8 cellular contexts compared by ENCODE assay signal in genomic region chr2:226118471-226119429, GRCh38.
DNase-seq lines count a peak whose midpoint lies in the region; ATAC-seq lines count a peak whose summit lies in the region.

No MANE protein-coding gene starts in this region.

- no peaks in the 10 kb centered on the region for H3K36me3 ChIP-seq in neuronal stem cell (replicated peaks in 1 of 2; ENCODE audit: control insufficient read depth in 2 of 2, insufficient read depth in 2 of 2, low read length in 2 of 2)

- H3K9me3 ChIP-seq in neuronal stem cell (replicated peaks in 1 of 2; ENCODE audit: control insufficient read depth in 2 of 2, insufficient read depth in 1 of 2, low read depth in 1 of 2, low read length in 2 of 2) = no peaks in the 10 kb centered on the region

- H3K4me3 ChIP-seq in neuronal stem cell (ENCODE audit: low read length in 2 of 2) = no peak overlapping the region

- H3K9ac ChIP-seq in neuronal stem cell (ENCODE audit: low read depth, low read length, poor library complexity) = no peak overlapping the region

- H3K27ac ChIP-seq in epithelial cell of prostate (peak overlapping the region; percentile 93), neuronal stem cell (replicated peaks; ENCODE audit: low read length) (no peak overlapping the region)

- H3K27me3 ChIP-seq in neuronal stem cell (ENCODE audit: control insufficient read depth in 3 of 3, insufficient read depth in 3 of 3, low read depth in 1 of 3, low read length in 3 of 3) = no peaks in the 10 kb centered on the region

- no peaks in the 10 kb centered on the region for H3K27me3 Mint-ChIP-seq in stimulated activated naive B cell treated with anti-CD40 and anti-IgM and Interleukin-4, amounts not matched to agents 10 μg/mL and 1 μg/mL and 100 μg/mL, for 72 hours

- H2BK15ac ChIP-seq in neuronal stem cell (ENCODE audit: low read length) = no peak overlapping the region

- no peaks in the 10 kb centered on the region for H3K79me1 ChIP-seq in neuronal stem cell (ENCODE audit: low read depth, low read length)

- H4K91ac ChIP-seq in neuronal stem cell (ENCODE audit: low read depth, low read length, poor library complexity) = no peak overlapping the region

- H3K27ac Mint-ChIP-seq in stimulated activated naive B cell treated with anti-CD40 and anti-IgM and Interleukin-4, amounts not matched to agents 10 μg/mL and 1 μg/mL and 100 μg/mL, for 72 hours = no peak overlapping the region

- no peak overlapping the region for H2BK12ac ChIP-seq in neuronal stem cell (ENCODE audit: low read length)

- no peak overlapping the region for H2BK5ac ChIP-seq in neuronal stem cell (ENCODE audit: low read length)

- H2BK120ac ChIP-seq in neuronal stem cell (ENCODE audit: low read depth, low read length) = no peak overlapping the region

- peak; percentile 69 for DNase-seq in AG20443 (ENCODE audit: low spot score)
- DNase-seq in NOMO-1 treated with dmso at 0.1 percent for 144 hours (lab: John Stamatoyannopoulos, UW; ENCODE audit: unreplicated experiment) = peak; percentile 80
- DNase-seq in epithelial cell of prostate (ENCODE audit: low read depth, low spot score) = peak; percentile 87
- DNase-seq in neuronal stem cell (ENCODE audit: low spot score) = no peak
- no peak for DNase-seq in DMS 273 (lab: John Stamatoyannopoulos, UW; ENCODE audit: unreplicated experiment)
- DNase-seq in stimulated activated naive B cell treated with anti-CD40 and anti-IgM and Interleukin-4, amounts not matched to agents 10 μg/mL and 1 μg/mL and 100 μg/mL, for 72 hours = no peak
- DNase-seq in cerebellar cortex (ENCODE audit: low spot score) = no peak

- H3K4me3 Mint-ChIP-seq in stimulated activated naive B cell treated with anti-CD40 and anti-IgM and Interleukin-4, amounts not matched to agents 10 μg/mL and 1 μg/mL and 100 μg/mL, for 72 hours = no peak overlapping the region

- no peak overlapping the region for H3K23ac ChIP-seq in neuronal stem cell (ENCODE audit: low read depth, low read length, poor library complexity)

- H2AK5ac ChIP-seq in neuronal stem cell (ENCODE audit: low read depth, low read length) = no peak overlapping the region

- no peak overlapping the region for H3K14ac ChIP-seq in neuronal stem cell (ENCODE audit: low read length)

- H3K4me2 ChIP-seq in neuronal stem cell (ENCODE audit: insufficient read depth, low read length, poor library complexity, severe bottlenecking) = no peak overlapping the region

- H3K36me3 Mint-ChIP-seq in stimulated activated naive B cell treated with anti-CD40 and anti-IgM and Interleukin-4, amounts not matched to agents 10 μg/mL and 1 μg/mL and 100 μg/mL, for 72 hours = no peaks in the 10 kb centered on the region

- no peak for ATAC-seq in stimulated activated naive B cell treated with anti-CD40 and anti-IgM and Interleukin-4, amounts not matched to agents 10 μg/mL and 1 μg/mL and 100 μg/mL, for 72 hours (replicated peaks)
- ATAC-seq in HG03460 (IDR thresholded peaks at IDR 0.05; ENCODE audit: unreplicated experiment) = no peak

- H4K8ac ChIP-seq in neuronal stem cell (ENCODE audit: low read depth, low read length) = no peak overlapping the region

- H3K4me1 Mint-ChIP-seq in stimulated activated naive B cell treated with anti-CD40 and anti-IgM and Interleukin-4, amounts not matched to agents 10 μg/mL and 1 μg/mL and 100 μg/mL, for 72 hours = no peaks in the 10 kb centered on the region

- H3K4ac ChIP-seq in neuronal stem cell (ENCODE audit: low read length) = no peak overlapping the region

- H3K4me1 ChIP-seq in neuronal stem cell (ENCODE audit: control insufficient read depth in 2 of 2, insufficient read depth in 1 of 2, low read depth in 1 of 2, low read length in 2 of 2) = no peaks in the 10 kb centered on the region

- H3K9me3 Mint-ChIP-seq in stimulated activated naive B cell treated with anti-CD40 and anti-IgM and Interleukin-4, amounts not matched to agents 10 μg/mL and 1 μg/mL and 100 μg/mL, for 72 hours = no peaks in the 10 kb centered on the region

- H3K18ac ChIP-seq in neuronal stem cell (ENCODE audit: low read length) = no peak overlapping the region

- peak overlapping the region; percentile 42 for H2AFZ ChIP-seq in neuronal stem cell (ENCODE audit: low read length)

- no CpG with 5 or more reads among the region's 10 CpGs for WGBS in neuronal stem cell (ENCODE audit: extremely low coverage in 2 of 2, insufficient read length in 2 of 2, insufficient replicate concordance in 1 of 2), 2 donors

Comparison
In these comparisons a context has a peak if more than half of its experiments do, and no peak if none do; other contexts are left out.
1. DNase-seq: peak in AG20443 (single experiment), NOMO-1 treated with dmso at 0.1 percent for 144 hours (single experiment) and epithelial cell of prostate (single experiment); none in neuronal stem cell (single experiment), DMS 273 (single experiment), stimulated activated naive B cell treated with anti-CD40 and anti-IgM and Interleukin-4, amounts not matched to agents 10 μg/mL and 1 μg/mL and 100 μg/mL, for 72 hours (single experiment) and cerebellar cortex (single experiment).